Comparison of ENCODE assay signal across 9 cellular contexts in genomic region chr22:31585161-31585859, GRCh38.
DNase-seq lines count a peak whose midpoint lies in the region; ATAC-seq and TF ChIP-seq lines count a peak whose summit lies in the region.
"Had no signal": no experiment of that assay in that cellular context is flagged by ENCODE, and none has a peak within 500 bp of the region (broad histone marks: within the 10 kb centered on the region; RNA-seq: fewer than 3 reads in every experiment).

No MANE protein-coding gene starts in this region.

- no peaks in the 10 kb centered on the region for H3K9me3 ChIP-seq in prostate gland

- ATAC-seq in GM21737 (IDR thresholded peaks at IDR 0.05; ENCODE audit: unreplicated experiment) = no peak

- H3K4me3 Mint-ChIP-seq in activated T-cell treated with anti-CD3 and anti-CD28 coated beads, Interleukin-2, amount 50 U/mL, for 24 hours = no peak overlapping the region
- H3K4me3 Mint-ChIP-seq in activated CD4-positive, alpha-beta T cell treated with anti-CD3 and anti-CD28 coated beads, Interleukin-2, amount 10 ng/mL, durations not matched to agents 24 days and 14 days = peak overlapping the region; percentile 35

- no peak for TF ChIP-seq POLR2A in prostate gland (IDR thresholded peaks at IDR 0.05)

- H3K27ac ChIP-seq in prostate gland = peak overlapping the region in 1 of 2 donors; percentile 32

- peaks cover 56% of the 10 kb centered on the region for H3K4me1 Mint-ChIP-seq in activated T-cell treated with anti-CD3 and anti-CD28 coated beads, Interleukin-2, amount 50 U/mL, for 24 hours (ENCODE audit: low read depth)
- peaks cover 44% of the 10 kb centered on the region for H3K4me1 Mint-ChIP-seq in activated CD4-positive, alpha-beta T cell treated with anti-CD3 and anti-CD28 coated beads, Interleukin-2, amount 10 ng/mL, durations not matched to agents 24 days and 14 days

- no peak for DNase-seq in activated T-cell treated with anti-CD3 and anti-CD28 coated beads, Interleukin-2, amount 50 U/mL, for 24 hours
- DNase-seq in activated T-cell treated with anti-CD3 and anti-CD28 coated beads, Interleukin-2, amount 50 U/mL, for 1 hour = no peak
- DNase-seq in activated CD4-positive, alpha-beta T cell treated with anti-CD3 and anti-CD28 coated beads, Interleukin-2, amount 10 ng/mL, durations not matched to agents 24 days and 14 days = peak; percentile 67
- DNase-seq in fibroblast of peridontal ligament (ENCODE audit: extremely low read depth) (peak; percentile 27), LoVo (ENCODE audit: low spot score) (no peak), prostate gland (ENCODE audit: low spot score) (no peak)
- peak; percentile 9 to 14 for DNase-seq in stimulated activated CD4-positive, alpha-beta T cell treated with anti-CD3 and anti-CD28 coated beads, Interleukin-4, amount 100 ng/mL, for 48 hours (ENCODE audit: low read depth in 2 of 2)
- DNase-seq: activated CD4-positive, CD25-positive, alpha-beta regulatory T cell treated with anti-CD3 and anti-CD28 coated beads, Interleukin-2, amount 50 U/mL, for 72 hours had no signal

- peak overlapping the region; percentile 79 for H3K27ac Mint-ChIP-seq in activated T-cell treated with anti-CD3 and anti-CD28 coated beads, Interleukin-2, amount 50 U/mL, for 24 hours
- H3K27ac Mint-ChIP-seq in activated CD4-positive, alpha-beta T cell treated with anti-CD3 and anti-CD28 coated beads, Interleukin-2, amount 10 ng/mL, durations not matched to agents 24 days and 14 days = peak overlapping the region; percentile 88

- TF ChIP-seq CTCF in prostate gland (IDR thresholded peaks at IDR 0.05) = no peak

- no peaks in the 10 kb centered on the region for H3K4me1 ChIP-seq in prostate gland (replicated peaks)

- H3K4me3 ChIP-seq in prostate gland = no peak overlapping the region

- intact Hi-C loops in activated CD4-positive, alpha-beta T cell treated with anti-CD3 and anti-CD28 coated beads, Interleukin-2, amount 10 ng/mL, durations not matched to agents 24 days and 14 days (cut with micrococcal nuclease) = loop anchor here (5.0 kb wide), 1 partner anchor 33 kb away; no protein-coding TSS in a partner anchor
- intact Hi-C loops in prostate gland (cut with DNase I) = no loop called here

- no peaks in the 10 kb centered on the region for H3K27me3 Mint-ChIP-seq in activated T-cell treated with anti-CD3 and anti-CD28 coated beads, Interleukin-2, amount 50 U/mL, for 24 hours
- no peaks in the 10 kb centered on the region for H3K27me3 Mint-ChIP-seq in activated CD4-positive, alpha-beta T cell treated with anti-CD3 and anti-CD28 coated beads, Interleukin-2, amount 10 ng/mL, durations not matched to agents 24 days and 14 days

- no peaks in the 10 kb centered on the region for H3K9me3 Mint-ChIP-seq in activated T-cell treated with anti-CD3 and anti-CD28 coated beads, Interleukin-2, amount 50 U/mL, for 24 hours
- H3K9me3 Mint-ChIP-seq in activated CD4-positive, alpha-beta T cell treated with anti-CD3 and anti-CD28 coated beads, Interleukin-2, amount 10 ng/mL, durations not matched to agents 24 days and 14 days = no peaks in the 10 kb centered on the region

- H3K36me3 ChIP-seq in prostate gland = no peaks in the 10 kb centered on the region

- H3K36me3 Mint-ChIP-seq in activated T-cell treated with anti-CD3 and anti-CD28 coated beads, Interleukin-2, amount 50 U/mL, for 24 hours (ENCODE audit: low read depth) = peaks cover 83% of the 10 kb centered on the region
- H3K36me3 Mint-ChIP-seq in activated CD4-positive, alpha-beta T cell treated with anti-CD3 and anti-CD28 coated beads, Interleukin-2, amount 10 ng/mL, durations not matched to agents 24 days and 14 days (ENCODE audit: low read depth) = peaks cover 71% of the 10 kb centered on the region

- H3K27me3 ChIP-seq in prostate gland (replicated peaks; ENCODE audit: insufficient read depth) = no peaks in the 10 kb centered on the region

- 50% methylated on average over 3 of the region's 3 CpGs for WGBS in prostate gland

Comparison
In these comparisons a context has a peak if more than half of its experiments do, and no peak if none do; other contexts are left out.
1. DNase-seq: peak in activated CD4-positive, alpha-beta T cell treated with anti-CD3 and anti-CD28 coated beads, Interleukin-2, amount 10 ng/mL, durations not matched to agents 24 days and 14 days (single experiment), fibroblast of peridontal ligament (single experiment) and stimulated activated CD4-positive, alpha-beta T cell treated with anti-CD3 and anti-CD28 coated beads, Interleukin-4, amount 100 ng/mL, for 48 hours (2 of 2); none in activated T-cell treated with anti-CD3 and anti-CD28 coated beads, Interleukin-2, amount 50 U/mL, for 24 hours (single experiment), activated T-cell treated with anti-CD3 and anti-CD28 coated beads, Interleukin-2, amount 50 U/mL, for 1 hour (single experiment), LoVo (single experiment) and prostate gland (single experiment).